Comparison of ENCODE assay signal across 8 cellular contexts in the genomic region with DNA sequence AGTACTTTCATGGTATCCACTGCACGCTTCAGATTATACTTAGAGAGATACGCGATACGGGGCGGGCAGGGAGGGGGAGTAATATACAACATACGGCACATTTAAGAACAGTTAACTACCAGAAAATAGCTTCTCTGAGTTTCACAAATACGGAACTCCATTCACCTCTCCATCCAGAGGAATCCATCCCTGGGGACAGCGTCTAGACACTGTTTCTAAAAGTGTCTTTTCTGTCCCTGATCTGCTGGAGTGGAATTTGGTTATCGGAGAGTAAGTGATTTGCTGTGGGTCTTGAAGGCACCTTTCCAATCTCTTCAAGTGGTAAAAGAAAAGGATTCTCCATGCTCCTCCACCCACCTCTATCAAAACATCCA. TPM values are rescaled to one million over a fixed set of nuclear protein-coding genes. Genes with fewer than 3 reads are reported as not detected.
DNase-seq lines count a peak whose midpoint lies in the region; ATAC-seq and TF ChIP-seq lines count a peak whose summit lies in the region.

No MANE protein-coding gene starts in this region.

- ATAC-seq in body of pancreas (no peak), thoracic aorta (ENCODE audit: insufficient number of reproducible peaks, low FRiP score, low read depth) (peak; percentile 7), HG02852 (IDR thresholded peaks at IDR 0.05; ENCODE audit: unreplicated experiment) (no peak), sciatic nerve (no peak)

- no peaks in the 10 kb centered on the region for H4K20me1 ChIP-seq in MM.1S (ENCODE audit: insufficient read depth, low read length)

- TF ChIP-seq POLR2A in body of pancreas (IDR thresholded peaks at IDR 0.05) = no peak

- intact Hi-C loops in body of pancreas (cut with DNase I) = no loop called here
- intact Hi-C loops in sciatic nerve (cut with DNase I) = no loop called here

- peak overlapping the region; percentile 97 for H3K9ac ChIP-seq in MM.1S (ENCODE audit: low read length)

- H3K36me3 ChIP-seq in MM.1S (replicated peaks; ENCODE audit: insufficient read depth, low read length) (0 out of 2 replicates have a peak, but pooled peaks cover 4% of the 10 kb centered on the region), body of pancreas (replicated peaks in 1 of 2; ENCODE audit: insufficient read depth in 1 of 2, low read depth in 2 of 2) (no peaks in the 10 kb centered on the region), thoracic aorta (no peaks in the 10 kb centered on the region)

- DNase-seq in DMS 273 (lab: John Stamatoyannopoulos, UW; ENCODE audit: unreplicated experiment) (peak; percentile 63), DMS 273 treated with DMSO at 0.1 percent for 48 hours (lab: John Stamatoyannopoulos, UW) (no peak), MM.1S (peak; percentile 17), body of pancreas (peak in 2 of 4 donors; percentile 8 to 11), left kidney (ENCODE audit: low read depth, low spot score) (peak; percentile 55), thoracic aorta (ENCODE audit: low spot score) (no peak), sciatic nerve (ENCODE audit: low spot score) (no peak)

- peak overlapping the region; percentile 90 for H2AFZ ChIP-seq in MM.1S (ENCODE audit: low read length)

- WGBS in body of pancreas, 2 donors = 0 to 1% methylated on average over 9 of the region's 9 CpGs

- peaks cover 39% of the 10 kb centered on the region for H3K79me2 ChIP-seq in MM.1S (ENCODE audit: low read length)

- TF ChIP-seq CTCF in MM.1S (IDR thresholded peaks at IDR 0.05; ENCODE audit: low read length) (no peak), body of pancreas (IDR thresholded peaks at IDR 0.05) (no peak), thoracic aorta (IDR thresholded peaks at IDR 0.05) (no peak)

- no peaks in the 10 kb centered on the region for H3K9me2 ChIP-seq in MM.1S (replicated peaks; ENCODE audit: insufficient read depth, low read length)

- H3K4me1 ChIP-seq in MM.1S (ENCODE audit: low read length) = peaks cover 8% of the 10 kb centered on the region; the same call in 1 of the 2 replicates
- H3K4me1 ChIP-seq in body of pancreas = peaks cover 21% of the 10 kb centered on the region
- H3K4me1 ChIP-seq in thoracic aorta (ENCODE audit: control insufficient read depth in 1 of 2, low read depth in 2 of 2) = peaks cover 19 to 22% of the 10 kb centered on the region in 2 donors

- peak overlapping the region; percentile 98; the same call in 1 of the 2 replicates for H3K27ac ChIP-seq in MM.1S (ENCODE audit: low read length)
- H3K27ac ChIP-seq in body of pancreas = peak overlapping the region; percentile 90 to 96 (median 94)
- H3K27ac ChIP-seq in thoracic aorta = peak overlapping the region; percentile 88 to 90

- peak overlapping the region; percentile 82 for H3K4me2 ChIP-seq in MM.1S (ENCODE audit: low read depth, low read length)

- peaks cover 11% of the 10 kb centered on the region for H3F3A ChIP-seq in MM.1S (ENCODE audit: insufficient read depth, low read length)

- H3K9me3 ChIP-seq in MM.1S (replicated peaks; ENCODE audit: insufficient read depth, low read length) (no peaks in the 10 kb centered on the region), body of pancreas (no peaks in the 10 kb centered on the region), thoracic aorta (no peaks in the 10 kb centered on the region)

- H3K27me3 ChIP-seq in MM.1S (replicated peaks; ENCODE audit: insufficient read depth, low read length) (no peaks in the 10 kb centered on the region), body of pancreas (no peaks in the 10 kb centered on the region), thoracic aorta (replicated peaks; ENCODE audit: insufficient read depth) (no peaks in the 10 kb centered on the region)

- peak overlapping the region; percentile 99 for H3K4me3 ChIP-seq in MM.1S (ENCODE audit: low read length)
- peak overlapping the region; percentile 78 to 87 for H3K4me3 ChIP-seq in body of pancreas
- H3K4me3 ChIP-seq in thoracic aorta = peak overlapping the region; percentile 93

RNA-seq across cellular contexts. Expression of a gene that starts 0.8 kb away (rescaled TPM):
- total RNA-seq in body of pancreas (100 to 1,000 TPM in 1 of 2 donors, 10 to 100 TPM in 1; 50.8 to 104 TPM), thoracic aorta (10 to 100 TPM; 86.2 to 90.2 TPM), sciatic nerve (56.1 TPM)

Comparison
In these comparisons a context has a peak if more than half of its experiments do, and no peak if none do; other contexts are left out.
1. DNase-seq: peak in DMS 273 (single experiment), MM.1S (single experiment) and left kidney (single experiment); none in DMS 273 treated with DMSO at 0.1 percent for 48 hours (single experiment), thoracic aorta (single experiment) and sciatic nerve (single experiment).
2. Peak in every context shown above with its lines, with median percentiles within 50 percentile points of each other: H3K27ac ChIP-seq and H3K4me3 ChIP-seq.